Comparison of ENCODE assay signal across 8 cellular contexts in the genomic region with DNA sequence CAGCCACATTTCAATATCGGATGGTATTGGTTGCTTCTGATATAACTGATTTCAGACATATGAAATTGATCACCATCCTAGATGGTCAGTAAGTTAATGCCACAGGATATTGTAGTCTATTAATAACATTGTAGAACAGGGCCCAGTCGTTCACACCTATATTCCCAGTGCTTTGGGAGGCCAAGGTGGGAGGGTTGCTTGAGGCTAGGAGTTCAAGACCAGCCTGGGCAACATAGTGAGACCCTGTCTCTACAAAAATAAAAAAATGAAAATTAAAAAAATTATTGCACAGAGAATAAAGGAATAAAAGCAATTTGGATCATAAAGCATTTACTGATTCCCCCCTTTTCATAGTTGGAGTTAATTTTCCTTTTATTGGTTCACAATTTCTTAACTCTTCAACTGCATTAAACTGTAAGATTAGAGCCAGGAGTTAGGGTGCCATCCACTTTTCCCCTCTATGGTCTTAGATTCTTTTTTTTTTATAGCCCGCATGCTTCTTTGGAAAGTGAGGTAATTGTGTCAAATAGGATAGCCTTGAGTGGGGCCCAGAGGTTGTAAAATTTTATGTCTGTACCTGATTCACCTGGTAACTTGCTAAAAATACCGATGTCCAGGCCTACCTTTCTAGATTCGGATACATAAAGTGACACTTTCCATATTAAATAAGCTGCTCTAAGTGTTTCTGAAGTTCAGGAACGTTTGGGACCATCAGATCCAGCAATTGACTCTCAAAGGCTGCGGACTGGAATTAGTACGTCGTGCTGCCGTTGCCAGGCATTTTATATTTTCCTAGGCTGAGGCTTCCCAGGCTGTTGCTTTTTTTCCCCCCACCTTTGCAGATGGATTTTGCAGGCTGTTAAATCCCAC. TPM values are rescaled to one million over a fixed set of nuclear protein-coding genes. Genes with fewer than 3 reads are reported as not detected.
DNase-seq lines count a peak whose midpoint lies in the region; ATAC-seq, FAIRE-seq and TF ChIP-seq lines count a peak whose summit lies in the region.

No MANE protein-coding gene starts in this region.

- H3K4me2 ChIP-seq in HepG2 (ENCODE audit: low read depth, low read length) = peak overlapping the region; percentile 93

- peak overlapping the region; percentile 70 to 96 (median 79) for H3K4me3 ChIP-seq in HepG2 (replicated peaks in 1 of 3; ENCODE audit: insufficient read depth in 1 of 3, low read depth in 2 of 3, low read length in 3 of 3)
- H3K4me3 ChIP-seq in tibial artery = peak overlapping the region; percentile 61 to 88

- in situ Hi-C loops in HepG2 (cut with HindIII; ENCODE audit: extremely low pct_ligation_motif_present, low pct_unique_long_range_greater_than_20kb) = no loop called here

- H3K4me3 Mint-ChIP-seq in activated T-cell treated with anti-CD3 and anti-CD28 coated beads, Interleukin-2, amount 50 U/mL, for 72 hours = peak overlapping the region; percentile 83 to 96

- H3K27me3 ChIP-seq in HepG2 (ENCODE audit: control insufficient read depth in 1 of 2, insufficient read depth in 2 of 2, low read length in 2 of 2) (no peaks in the 10 kb centered on the region), tibial artery (no peaks in the 10 kb centered on the region)

- peak overlapping the region; percentile 97 for H2AFZ ChIP-seq in HepG2 (ENCODE audit: low read length)

- no peak for ATAC-seq in activated T-cell treated with anti-CD3 and anti-CD28 coated beads, Interleukin-2, amount 50 U/mL, for 72 hours (replicated peaks in 1 of 2)
- ATAC-seq in HepG2 (no peak), GM21737 (IDR thresholded peaks at IDR 0.05; ENCODE audit: unreplicated experiment) (no peak)

- H3K9me3 Mint-ChIP-seq in activated T-cell treated with anti-CD3 and anti-CD28 coated beads, Interleukin-2, amount 50 U/mL, for 72 hours = no peaks in the 10 kb centered on the region

- TF ChIP-seq EP300 in HepG2 (IDR thresholded peaks at IDR 0.05; ENCODE audit: low read depth in 2 of 2, low read length in 2 of 2) (no peak), HepG2 (CRISPR knock-in tag; IDR thresholded peaks at IDR 0.05; ENCODE audit: borderline replicate concordance) (no peak)

- POLR2A ChIA-PET in HepG2 (lab: Yijun Ruan, JAX) = interaction anchor here (0.7 to 2.5 kb wide), 10 partner anchors 9 to 37 kb away, joined by 3 to 45 read pairs (median 4); partner anchors contain the start of genes ADK and AP3M1

- no peak for DNase-seq in activated T-cell treated with anti-CD3 and anti-CD28 coated beads, Interleukin-2, amount 50 U/mL, for 72 hours
- no peak for DNase-seq in activated T-cell treated with anti-CD3 and anti-CD28 coated beads, Interleukin-2, amount 50 U/mL, for 1 hour
- no peak for DNase-seq in HepG2 (ENCODE audit: low spot score)
- no peak for DNase-seq in tibial artery
- DNase-seq in islet precursor cell = no peak
- no peak for DNase-seq in NCI-H2081 treated with DMSO at 0.1 percent for 48 hours (lab: John Stamatoyannopoulos, UW)

- H3K27ac ChIP-seq in adipose tissue (ENCODE audit: low read depth, low read length) = peak overlapping the region; percentile 3
- H3K27ac ChIP-seq in HepG2 (ENCODE audit: extremely low read length, insufficient read depth, low read length) = peak overlapping the region; percentile 99
- H3K27ac ChIP-seq in tibial artery = peak overlapping the region; percentile 86 to 88

- H3K4me1 Mint-ChIP-seq in activated T-cell treated with anti-CD3 and anti-CD28 coated beads, Interleukin-2, amount 50 U/mL, for 72 hours (ENCODE audit: low read depth) = peaks cover 39% of the 10 kb centered on the region

- no peaks in the 10 kb centered on the region for H3K36me3 Mint-ChIP-seq in activated T-cell treated with anti-CD3 and anti-CD28 coated beads, Interleukin-2, amount 50 U/mL, for 72 hours (ENCODE audit: insufficient read depth in 2 of 2)

- H3K79me2 ChIP-seq in HepG2 (ENCODE audit: insufficient read depth, low read length) = peaks cover 34% of the 10 kb centered on the region

- H3K27ac Mint-ChIP-seq in activated T-cell treated with anti-CD3 and anti-CD28 coated beads, Interleukin-2, amount 50 U/mL, for 72 hours = peak overlapping the region; percentile 96

- CTCF ChIA-PET in HepG2 (lab: Yijun Ruan, JAX; ENCODE audit: low intra/inter-chr PET ratio, low total read pairs) = no interaction called here

- peaks cover 0 to 2% of the 10 kb centered on the region in 2 experiments; a peak in 1 of 5 replicates for H3K36me3 ChIP-seq in HepG2 (replicated peaks in 1 of 2; ENCODE audit: control insufficient read depth in 1 of 2, insufficient read depth in 2 of 2, low read length in 2 of 2)
- no peaks in the 10 kb centered on the region for H3K36me3 ChIP-seq in tibial artery

- H3K27me3 Mint-ChIP-seq in activated T-cell treated with anti-CD3 and anti-CD28 coated beads, Interleukin-2, amount 50 U/mL, for 72 hours (ENCODE audit: low read depth) = no peaks in the 10 kb centered on the region

- WGBS in adipose tissue, 3 donors = 24 to 28% (median 28%) methylated on average over 10 of the region's 10 CpGs
- 21% methylated on average over 10 of the region's 10 CpGs for WGBS in HepG2 (ENCODE audit: low lambda C conversion rate)

- no peak for TF ChIP-seq RAD21 in HepG2 (CRISPR knock-in tag; IDR thresholded peaks at IDR 0.05)

- no peaks in the 10 kb centered on the region for H3K9me3 ChIP-seq in HepG2 (ENCODE audit: low read length)
- H3K9me3 ChIP-seq in tibial artery = no peaks in the 10 kb centered on the region

- H4K20me1 ChIP-seq in HepG2 (ENCODE audit: insufficient read depth, low read length) = no peaks in the 10 kb centered on the region

- no peak for FAIRE-seq in HepG2 (lab: Jason Lieb, UNC)

- peaks cover 48% of the 10 kb centered on the region for H3K4me1 ChIP-seq in HepG2 (ENCODE audit: insufficient read depth, low read length)
- peaks cover 0 to 9% (median 6%) of the 10 kb centered on the region in 4 donors for H3K4me1 ChIP-seq in tibial artery

- TF ChIP-seq CTCF in HepG2 (CRISPR knock-in tag; IDR thresholded peaks at IDR 0.05) (no peak), tibial artery (IDR thresholded peaks at IDR 0.05) (no peak)

- intact Hi-C loops in HepG2 (cut with micrococcal nuclease; ENCODE audit: unreplicated experiment) (loop anchor here (2.0 kb wide), 1 partner anchor 25 kb away; the partner anchor contains the start of genes ADK and AP3M1), tibial artery (cut with DNase I; ENCODE audit: low total_unique reads) (no loop called here)

- no peak for TF ChIP-seq POLR2A in HepG2 (IDR thresholded peaks at IDR 0.05; ENCODE audit: insufficient read depth in 1 of 2, low read depth in 2 of 2, low read length in 2 of 2)

- H3K9ac ChIP-seq in HepG2 (ENCODE audit: insufficient read depth, low read depth, low read length) = peak overlapping the region; percentile 99

- BruUV-seq in HepG2 (replicated peaks; lab: Mats Ljungman, UMichigan) = TSS peak; percentile 95

RNA-seq across cellular contexts. Expression of gene ADK, which starts 24.7 kb away (rescaled TPM):
- 10 to 100 TPM; 56.2 to 60.0 TPM for total RNA-seq in activated T-cell treated with anti-CD3 and anti-CD28 coated beads, Interleukin-2, amount 50 U/mL, for 72 hours
- 10 to 100 TPM; 10.9 to 28.3 (median 17.9) TPM for polyA plus RNA-seq in adipose tissue
- total RNA-seq in HepG2 (2016; rRNA removed; fragmentation: Illumina TruSeq; extraction: Trizol) = 79.1 and 129 TPM in 2 replicates
- total RNA-seq in HepG2 (2016; cell fraction: cytosol; rRNA removed; fragmentation: Illumina TruSeq; extraction: Trizol; ENCODE audit: low read depth) = 26.6 and 27.5 TPM in 2 replicates
- 75.9 and 131 TPM in 2 replicates for total RNA-seq in HepG2 (2016; cell fraction: insoluble cytoplasmic fraction; rRNA removed; fragmentation: Illumina TruSeq; extraction: Trizol)
- total RNA-seq in HepG2 (2016; cell fraction: membrane; rRNA removed; fragmentation: Illumina TruSeq; extraction: Trizol) = 36.9 and 37.6 TPM in 2 replicates
- 68.1 and 76.5 TPM in 2 replicates for total RNA-seq in HepG2 (2016; cell fraction: nucleus; rRNA removed; fragmentation: Illumina TruSeq; extraction: Trizol)
- 35.0 and 48.6 TPM in 2 replicates for polyA plus RNA-seq in HepG2 (2011; rRNA removed)
- polyA plus RNA-seq in HepG2 (2011; cell fraction: cytosol; rRNA removed) = 21.6 and 31.1 TPM in 2 replicates
- polyA plus RNA-seq in HepG2 (2011; cell fraction: nucleus; rRNA removed) = 9.1 and 9.6 TPM in 2 replicates
- polyA plus RNA-seq in HepG2 (2012) = 33.5 and 43.4 TPM in 2 replicates
- 32.5 and 34.3 TPM in 2 replicates for polyA plus RNA-seq in HepG2 (2016; cell fraction: cytosol; fragmentation: Illumina TruSeq; extraction: Trizol; ENCODE audit: low read depth)
- 174 and 182 TPM in 2 replicates for polyA plus RNA-seq in HepG2 (2016; cell fraction: insoluble cytoplasmic fraction; fragmentation: Illumina TruSeq; extraction: Trizol; ENCODE audit: low read depth)
- polyA plus RNA-seq in HepG2 (2016; cell fraction: membrane; fragmentation: Illumina TruSeq; extraction: Trizol; ENCODE audit: low read depth) = 35.0 and 37.9 TPM in 2 replicates
- polyA plus RNA-seq in HepG2 (2016; cell fraction: nucleus; fragmentation: Illumina TruSeq; extraction: Trizol; ENCODE audit: insufficient read depth, low read depth) = 48.1 and 53.1 TPM in 2 replicates
- 13.1 and 16.9 TPM in 2 replicates for polyA minus RNA-seq in HepG2 (2011; rRNA and poly(A)+ RNA removed; ENCODE audit: low replicate concordance)
- polyA minus RNA-seq in HepG2 (2011; cell fraction: cytosol; rRNA and poly(A)+ RNA removed) = 17.2 and 21.8 TPM in 2 replicates
- polyA minus RNA-seq in HepG2 (2011; cell fraction: nucleus; rRNA and poly(A)+ RNA removed) = 77.4 and 91.6 TPM in 2 replicates

RNA-seq across cellular contexts. Expression of gene AP3M1, which starts 25.1 kb away (rescaled TPM):
- 10 to 100 TPM; 49.2 to 50.4 TPM for total RNA-seq in activated T-cell treated with anti-CD3 and anti-CD28 coated beads, Interleukin-2, amount 50 U/mL, for 72 hours
- 10 to 100 TPM; 11.2 to 20.2 (median 13.2) TPM for polyA plus RNA-seq in adipose tissue
- total RNA-seq in HepG2 (2016; rRNA removed; fragmentation: Illumina TruSeq; extraction: Trizol) = 31.6 and 51.1 TPM in 2 replicates
- total RNA-seq in HepG2 (2016; cell fraction: cytosol; rRNA removed; fragmentation: Illumina TruSeq; extraction: Trizol; ENCODE audit: low read depth) = 3.0 and 3.7 TPM in 2 replicates
- 33.1 and 46.7 TPM in 2 replicates for total RNA-seq in HepG2 (2016; cell fraction: insoluble cytoplasmic fraction; rRNA removed; fragmentation: Illumina TruSeq; extraction: Trizol)
- 10.2 and 13.3 TPM in 2 replicates for total RNA-seq in HepG2 (2016; cell fraction: membrane; rRNA removed; fragmentation: Illumina TruSeq; extraction: Trizol)
- 23.1 and 30.8 TPM in 2 replicates for total RNA-seq in HepG2 (2016; cell fraction: nucleus; rRNA removed; fragmentation: Illumina TruSeq; extraction: Trizol)
- 23.7 and 29.0 TPM in 2 replicates for polyA plus RNA-seq in HepG2 (2011; rRNA removed)
- 12.2 and 18.6 TPM in 2 replicates for polyA plus RNA-seq in HepG2 (2011; cell fraction: cytosol; rRNA removed)
- 16.9 and 19.8 TPM in 2 replicates for polyA plus RNA-seq in HepG2 (2011; cell fraction: nucleus; rRNA removed)
- polyA plus RNA-seq in HepG2 (2012) = 23.2 and 28.6 TPM in 2 replicates
- polyA plus RNA-seq in HepG2 (2016; cell fraction: cytosol; fragmentation: Illumina TruSeq; extraction: Trizol; ENCODE audit: low read depth) = 1.9 and 2.0 TPM in 2 replicates
- 42.8 and 44.8 TPM in 2 replicates for polyA plus RNA-seq in HepG2 (2016; cell fraction: insoluble cytoplasmic fraction; fragmentation: Illumina TruSeq; extraction: Trizol; ENCODE audit: low read depth)
- 5.4 and 5.6 TPM in 2 replicates for polyA plus RNA-seq in HepG2 (2016; cell fraction: membrane; fragmentation: Illumina TruSeq; extraction: Trizol; ENCODE audit: low read depth)
- 31.0 and 32.0 TPM in 2 replicates for polyA plus RNA-seq in HepG2 (2016; cell fraction: nucleus; fragmentation: Illumina TruSeq; extraction: Trizol; ENCODE audit: insufficient read depth, low read depth)
- 19.8 and 58.2 TPM in 2 replicates for polyA minus RNA-seq in HepG2 (2011; rRNA and poly(A)+ RNA removed; ENCODE audit: low replicate concordance)
- polyA minus RNA-seq in HepG2 (2011; cell fraction: cytosol; rRNA and poly(A)+ RNA removed) = 23.2 and 23.7 TPM in 2 replicates
- 43.5 and 43.8 TPM in 2 replicates for polyA minus RNA-seq in HepG2 (2011; cell fraction: nucleus; rRNA and poly(A)+ RNA removed)

Comparison
In these comparisons a context has a peak if more than half of its experiments do, and no peak if none do; other contexts are left out.
1. H3K27ac ChIP-seq: peak in every context shown above with its lines; median percentile 99 in HepG2; 87 in tibial artery; 3 in adipose tissue.